1 cellular context compared by ENCODE assay signal in the genomic region with DNA sequence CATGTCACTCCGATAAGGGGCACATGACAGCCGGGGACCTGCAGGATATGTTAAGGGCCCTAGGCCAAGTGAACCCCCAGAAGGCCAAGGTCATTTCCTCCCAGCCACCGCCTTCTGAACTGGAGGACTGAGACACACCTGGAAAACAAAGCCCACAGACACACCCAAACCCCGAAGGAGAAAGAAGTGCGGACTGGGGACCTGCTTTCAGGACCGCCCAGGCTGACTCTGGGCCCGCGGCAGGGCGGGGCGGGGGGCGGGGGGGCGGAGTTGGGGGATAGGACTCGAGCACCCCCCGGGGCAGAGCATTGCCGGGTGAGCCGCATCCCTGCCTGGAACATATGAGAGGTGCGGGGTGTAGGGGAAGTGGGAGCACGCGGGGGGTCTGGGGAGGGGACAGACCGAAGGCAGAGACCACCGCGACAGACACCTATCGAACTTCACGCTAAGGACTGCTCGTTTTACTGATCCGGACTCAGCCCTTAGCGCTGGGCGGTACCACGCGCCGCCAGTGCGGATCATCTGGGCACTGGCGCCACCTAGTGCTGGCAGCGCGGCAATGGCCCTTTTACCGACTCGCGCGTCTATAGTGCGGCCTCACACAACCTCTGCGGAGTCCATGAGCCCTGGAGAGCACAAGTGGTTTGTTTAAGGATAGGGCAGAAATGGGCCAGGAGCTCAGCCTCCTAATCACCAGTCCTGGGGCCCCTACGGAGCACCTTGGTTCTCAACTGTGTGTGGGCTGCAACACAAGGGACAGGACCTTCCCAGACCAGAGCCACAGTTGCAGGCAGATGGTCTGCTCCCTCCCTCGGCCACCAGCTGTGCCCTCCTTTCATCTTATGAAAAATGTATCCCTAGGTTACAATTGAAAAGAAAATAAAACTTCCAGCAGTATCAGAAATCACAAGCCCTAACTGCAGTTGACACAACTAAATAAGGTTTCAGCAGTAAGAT.
TF ChIP-seq lines count a peak whose summit lies in the region.

No MANE protein-coding gene starts in this region.

TF ChIP-seq in HEK293, 187 proteins besides CTCF, POLR2A, EP300 and RAD21 (continued from another document):
- TF ChIP-seq, protein P1, sequence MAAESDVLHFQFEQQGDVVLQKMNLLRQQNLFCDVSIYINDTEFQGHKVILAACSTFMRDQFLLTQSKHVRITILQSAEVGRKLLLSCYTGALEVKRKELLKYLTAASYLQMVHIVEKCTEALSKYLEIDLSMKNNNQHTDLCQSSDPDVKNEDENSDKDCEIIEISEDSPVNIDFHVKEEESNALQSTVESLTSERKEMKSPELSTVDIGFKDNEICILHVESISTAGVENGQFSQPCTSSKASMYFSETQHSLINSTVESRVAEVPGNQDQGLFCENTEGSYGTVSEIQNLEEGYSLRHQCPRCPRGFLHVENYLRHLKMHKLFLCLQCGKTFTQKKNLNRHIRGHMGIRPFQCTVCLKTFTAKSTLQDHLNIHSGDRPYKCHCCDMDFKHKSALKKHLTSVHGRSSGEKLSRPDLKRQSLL (tag by site-specific recombination; IDR thresholded peaks at IDR 0.05), result no peak
- TF ChIP-seq ZNF623 (tag by site-specific recombination; IDR thresholded peaks at IDR 0.05), result no peak
- peak; percentile 78 for TF ChIP-seq ZNF335 (tag by site-specific recombination; conservative IDR thresholded peaks at IDR 0.05)
- no peak for TF ChIP-seq GFI1B (tag by site-specific recombination; IDR thresholded peaks at IDR 0.05)
- TF ChIP-seq ZNF830 (tag by site-specific recombination; IDR thresholded peaks at IDR 0.05; ENCODE audit: low read depth), result no peak
- no peak for TF ChIP-seq ZNF423 (tag by site-specific recombination; IDR thresholded peaks at IDR 0.05)
- TF ChIP-seq ZFP69B (tag by site-specific recombination; IDR thresholded peaks at IDR 0.05), result no peak
- no peak for TF ChIP-seq ZFP3 (tag by site-specific recombination; IDR thresholded peaks at IDR 0.05; ENCODE audit: low read depth)
- no peak for TF ChIP-seq ZNF416 (tag by site-specific recombination; IDR thresholded peaks at IDR 0.05)
- TF ChIP-seq ZBTB8A (tag by site-specific recombination; IDR thresholded peaks at IDR 0.05), result no peak
- TF ChIP-seq ZNF174 (tag by site-specific recombination; IDR thresholded peaks at IDR 0.05), result no peak
- TF ChIP-seq, protein P2, sequence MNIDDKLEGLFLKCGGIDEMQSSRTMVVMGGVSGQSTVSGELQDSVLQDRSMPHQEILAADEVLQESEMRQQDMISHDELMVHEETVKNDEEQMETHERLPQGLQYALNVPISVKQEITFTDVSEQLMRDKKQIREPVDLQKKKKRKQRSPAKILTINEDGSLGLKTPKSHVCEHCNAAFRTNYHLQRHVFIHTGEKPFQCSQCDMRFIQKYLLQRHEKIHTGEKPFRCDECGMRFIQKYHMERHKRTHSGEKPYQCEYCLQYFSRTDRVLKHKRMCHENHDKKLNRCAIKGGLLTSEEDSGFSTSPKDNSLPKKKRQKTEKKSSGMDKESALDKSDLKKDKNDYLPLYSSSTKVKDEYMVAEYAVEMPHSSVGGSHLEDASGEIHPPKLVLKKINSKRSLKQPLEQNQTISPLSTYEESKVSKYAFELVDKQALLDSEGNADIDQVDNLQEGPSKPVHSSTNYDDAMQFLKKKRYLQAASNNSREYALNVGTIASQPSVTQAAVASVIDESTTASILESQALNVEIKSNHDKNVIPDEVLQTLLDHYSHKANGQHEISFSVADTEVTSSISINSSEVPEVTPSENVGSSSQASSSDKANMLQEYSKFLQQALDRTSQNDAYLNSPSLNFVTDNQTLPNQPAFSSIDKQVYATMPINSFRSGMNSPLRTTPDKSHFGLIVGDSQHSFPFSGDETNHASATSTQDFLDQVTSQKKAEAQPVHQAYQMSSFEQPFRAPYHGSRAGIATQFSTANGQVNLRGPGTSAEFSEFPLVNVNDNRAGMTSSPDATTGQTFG (tag by site-specific recombination; IDR thresholded peaks at IDR 0.05; ENCODE audit: borderline replicate concordance), result no peak
- TF ChIP-seq ZNF624 (tag by site-specific recombination; IDR thresholded peaks at IDR 0.05), result no peak
- TF ChIP-seq SALL2 (tag by site-specific recombination; IDR thresholded peaks at IDR 0.05; ENCODE audit: borderline replicate concordance), result no peak
- TF ChIP-seq, protein P3, sequence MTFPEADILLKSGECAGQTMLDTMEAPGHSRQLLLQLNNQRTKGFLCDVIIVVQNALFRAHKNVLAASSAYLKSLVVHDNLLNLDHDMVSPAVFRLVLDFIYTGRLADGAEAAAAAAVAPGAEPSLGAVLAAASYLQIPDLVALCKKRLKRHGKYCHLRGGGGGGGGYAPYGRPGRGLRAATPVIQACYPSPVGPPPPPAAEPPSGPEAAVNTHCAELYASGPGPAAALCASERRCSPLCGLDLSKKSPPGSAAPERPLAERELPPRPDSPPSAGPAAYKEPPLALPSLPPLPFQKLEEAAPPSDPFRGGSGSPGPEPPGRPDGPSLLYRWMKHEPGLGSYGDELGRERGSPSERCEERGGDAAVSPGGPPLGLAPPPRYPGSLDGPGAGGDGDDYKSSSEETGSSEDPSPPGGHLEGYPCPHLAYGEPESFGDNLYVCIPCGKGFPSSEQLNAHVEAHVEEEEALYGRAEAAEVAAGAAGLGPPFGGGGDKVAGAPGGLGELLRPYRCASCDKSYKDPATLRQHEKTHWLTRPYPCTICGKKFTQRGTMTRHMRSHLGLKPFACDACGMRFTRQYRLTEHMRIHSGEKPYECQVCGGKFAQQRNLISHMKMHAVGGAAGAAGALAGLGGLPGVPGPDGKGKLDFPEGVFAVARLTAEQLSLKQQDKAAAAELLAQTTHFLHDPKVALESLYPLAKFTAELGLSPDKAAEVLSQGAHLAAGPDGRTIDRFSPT (tag by site-specific recombination; IDR thresholded peaks at IDR 0.05), result no peak
- no peak for TF ChIP-seq ZNF140 (tag by site-specific recombination; IDR thresholded peaks at IDR 0.05)
- TF ChIP-seq, protein P4, sequence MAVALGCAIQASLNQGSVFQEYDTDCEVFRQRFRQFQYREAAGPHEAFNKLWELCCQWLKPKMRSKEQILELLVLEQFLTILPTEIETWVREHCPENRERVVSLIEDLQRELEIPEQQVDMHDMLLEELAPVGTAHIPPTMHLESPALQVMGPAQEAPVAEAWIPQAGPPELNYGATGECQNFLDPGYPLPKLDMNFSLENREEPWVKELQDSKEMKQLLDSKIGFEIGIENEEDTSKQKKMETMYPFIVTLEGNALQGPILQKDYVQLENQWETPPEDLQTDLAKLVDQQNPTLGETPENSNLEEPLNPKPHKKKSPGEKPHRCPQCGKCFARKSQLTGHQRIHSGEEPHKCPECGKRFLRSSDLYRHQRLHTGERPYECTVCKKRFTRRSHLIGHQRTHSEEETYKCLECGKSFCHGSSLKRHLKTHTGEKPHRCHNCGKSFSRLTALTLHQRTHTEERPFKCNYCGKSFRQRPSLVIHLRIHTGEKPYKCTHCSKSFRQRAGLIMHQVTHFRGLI (tag by site-specific recombination; IDR thresholded peaks at IDR 0.05), result no peak
- peak; percentile 59 for TF ChIP-seq GLIS2 (tag by site-specific recombination; IDR thresholded peaks at IDR 0.05)
- TF ChIP-seq KLF1 (tag by site-specific recombination; IDR thresholded peaks at IDR 0.05), result no peak
- no peak for TF ChIP-seq ZNF473 (tag by site-specific recombination; IDR thresholded peaks at IDR 0.05)
- TF ChIP-seq ZNF121 (tag by site-specific recombination; IDR thresholded peaks at IDR 0.05), result no peak
- no peak for TF ChIP-seq ZNF610 (tag by site-specific recombination; IDR thresholded peaks at IDR 0.05; ENCODE audit: borderline replicate concordance)
- TF ChIP-seq, protein P5, sequence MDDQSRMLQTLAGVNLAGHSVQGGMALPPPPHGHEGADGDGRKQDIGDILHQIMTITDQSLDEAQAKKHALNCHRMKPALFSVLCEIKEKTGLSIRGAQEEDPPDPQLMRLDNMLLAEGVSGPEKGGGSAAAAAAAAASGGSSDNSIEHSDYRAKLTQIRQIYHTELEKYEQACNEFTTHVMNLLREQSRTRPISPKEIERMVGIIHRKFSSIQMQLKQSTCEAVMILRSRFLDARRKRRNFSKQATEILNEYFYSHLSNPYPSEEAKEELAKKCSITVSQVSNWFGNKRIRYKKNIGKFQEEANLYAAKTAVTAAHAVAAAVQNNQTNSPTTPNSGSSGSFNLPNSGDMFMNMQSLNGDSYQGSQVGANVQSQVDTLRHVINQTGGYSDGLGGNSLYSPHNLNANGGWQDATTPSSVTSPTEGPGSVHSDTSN (CRISPR knock-in tag; IDR thresholded peaks at IDR 0.05), result 0 out of 2 replicates have a peak, but pooled peaks have one; percentile 33
- no peak for TF ChIP-seq ZNF843 (tag by site-specific recombination; IDR thresholded peaks at IDR 0.05)
- TF ChIP-seq, protein P6, sequence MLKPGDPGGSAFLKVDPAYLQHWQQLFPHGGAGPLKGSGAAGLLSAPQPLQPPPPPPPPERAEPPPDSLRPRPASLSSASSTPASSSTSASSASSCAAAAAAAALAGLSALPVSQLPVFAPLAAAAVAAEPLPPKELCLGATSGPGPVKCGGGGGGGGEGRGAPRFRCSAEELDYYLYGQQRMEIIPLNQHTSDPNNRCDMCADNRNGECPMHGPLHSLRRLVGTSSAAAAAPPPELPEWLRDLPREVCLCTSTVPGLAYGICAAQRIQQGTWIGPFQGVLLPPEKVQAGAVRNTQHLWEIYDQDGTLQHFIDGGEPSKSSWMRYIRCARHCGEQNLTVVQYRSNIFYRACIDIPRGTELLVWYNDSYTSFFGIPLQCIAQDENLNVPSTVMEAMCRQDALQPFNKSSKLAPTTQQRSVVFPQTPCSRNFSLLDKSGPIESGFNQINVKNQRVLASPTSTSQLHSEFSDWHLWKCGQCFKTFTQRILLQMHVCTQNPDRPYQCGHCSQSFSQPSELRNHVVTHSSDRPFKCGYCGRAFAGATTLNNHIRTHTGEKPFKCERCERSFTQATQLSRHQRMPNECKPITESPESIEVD (tag by site-specific recombination; IDR thresholded peaks at IDR 0.05), result no peak
- no peak for TF ChIP-seq ZNF248 (tag by site-specific recombination; IDR thresholded peaks at IDR 0.05)
- TF ChIP-seq ZNF324 (tag by site-specific recombination; IDR thresholded peaks at IDR 0.05), result no peak
- TF ChIP-seq ZNF600 (tag by site-specific recombination; IDR thresholded peaks at IDR 0.05), result peak; percentile 74
- TF ChIP-seq ZNF292 (tag by site-specific recombination; IDR thresholded peaks at IDR 0.05; ENCODE audit: borderline replicate concordance, low read depth), result no peak
- TF ChIP-seq, protein P7, sequence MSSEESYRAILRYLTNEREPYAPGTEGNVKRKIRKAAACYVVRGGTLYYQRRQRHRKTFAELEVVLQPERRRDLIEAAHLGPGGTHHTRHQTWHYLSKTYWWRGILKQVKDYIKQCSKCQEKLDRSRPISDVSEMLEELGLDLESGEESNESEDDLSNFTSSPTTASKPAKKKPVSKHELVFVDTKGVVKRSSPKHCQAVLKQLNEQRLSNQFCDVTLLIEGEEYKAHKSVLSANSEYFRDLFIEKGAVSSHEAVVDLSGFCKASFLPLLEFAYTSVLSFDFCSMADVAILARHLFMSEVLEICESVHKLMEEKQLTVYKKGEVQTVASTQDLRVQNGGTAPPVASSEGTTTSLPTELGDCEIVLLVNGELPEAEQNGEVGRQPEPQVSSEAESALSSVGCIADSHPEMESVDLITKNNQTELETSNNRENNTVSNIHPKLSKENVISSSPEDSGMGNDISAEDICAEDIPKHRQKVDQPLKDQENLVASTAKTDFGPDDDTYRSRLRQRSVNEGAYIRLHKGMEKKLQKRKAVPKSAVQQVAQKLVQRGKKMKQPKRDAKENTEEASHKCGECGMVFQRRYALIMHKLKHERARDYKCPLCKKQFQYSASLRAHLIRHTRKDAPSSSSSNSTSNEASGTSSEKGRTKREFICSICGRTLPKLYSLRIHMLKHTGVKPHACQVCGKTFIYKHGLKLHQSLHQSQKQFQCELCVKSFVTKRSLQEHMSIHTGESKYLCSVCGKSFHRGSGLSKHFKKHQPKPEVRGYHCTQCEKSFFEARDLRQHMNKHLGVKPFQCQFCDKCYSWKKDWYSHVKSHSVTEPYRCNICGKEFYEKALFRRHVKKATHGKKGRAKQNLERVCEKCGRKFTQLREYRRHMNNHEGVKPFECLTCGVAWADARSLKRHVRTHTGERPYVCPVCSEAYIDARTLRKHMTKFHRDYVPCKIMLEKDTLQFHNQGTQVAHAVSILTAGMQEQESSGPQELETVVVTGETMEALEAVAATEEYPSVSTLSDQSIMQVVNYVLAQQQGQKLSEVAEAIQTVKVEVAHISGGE (tag by site-specific recombination; conservative IDR thresholded peaks at IDR 0.05; ENCODE audit: low read depth), result no peak
- no peak for TF ChIP-seq ZEB2 (tag by site-specific recombination; IDR thresholded peaks at IDR 0.05)
